1 cellular context compared by ENCODE assay signal in genomic region chr14:77605392-77605978, GRCh38.
TF ChIP-seq lines count a peak whose summit lies in the region.

No MANE protein-coding gene starts in this region.

TF ChIP-seq in GM12878, 131 proteins besides CTCF, POLR2A, EP300 and RAD21 (continued from another document):
- TF ChIP-seq MLLT1 (IDR thresholded peaks at IDR 0.05) (no peak), HDAC2 (IDR thresholded peaks at IDR 0.05) (no peak), SUPT20H (IDR thresholded peaks at IDR 0.05; ENCODE audit: borderline replicate concordance, control insufficient read depth, low read depth, low read length) (no peak), BCL3 (IDR thresholded peaks at IDR 0.05; ENCODE audit: borderline replicate concordance, insufficient read depth, low read depth, low read length, poor library complexity, severe bottlenecking) (no peak), BMI1 (IDR thresholded peaks at IDR 0.05; ENCODE audit: borderline replicate concordance) (no peak), CBX5 (IDR thresholded peaks at IDR 0.05; ENCODE audit: low read depth) (no peak), ZNF207 (IDR thresholded peaks at IDR 0.05; ENCODE audit: borderline replicate concordance) (no peak), CREB1 (IDR thresholded peaks at IDR 0.05; ENCODE audit: low read depth) (no peak), CEBPZ (IDR thresholded peaks at IDR 0.05; ENCODE audit: low read depth, low read length) (no peak)
- TF ChIP-seq, protein P1, sequence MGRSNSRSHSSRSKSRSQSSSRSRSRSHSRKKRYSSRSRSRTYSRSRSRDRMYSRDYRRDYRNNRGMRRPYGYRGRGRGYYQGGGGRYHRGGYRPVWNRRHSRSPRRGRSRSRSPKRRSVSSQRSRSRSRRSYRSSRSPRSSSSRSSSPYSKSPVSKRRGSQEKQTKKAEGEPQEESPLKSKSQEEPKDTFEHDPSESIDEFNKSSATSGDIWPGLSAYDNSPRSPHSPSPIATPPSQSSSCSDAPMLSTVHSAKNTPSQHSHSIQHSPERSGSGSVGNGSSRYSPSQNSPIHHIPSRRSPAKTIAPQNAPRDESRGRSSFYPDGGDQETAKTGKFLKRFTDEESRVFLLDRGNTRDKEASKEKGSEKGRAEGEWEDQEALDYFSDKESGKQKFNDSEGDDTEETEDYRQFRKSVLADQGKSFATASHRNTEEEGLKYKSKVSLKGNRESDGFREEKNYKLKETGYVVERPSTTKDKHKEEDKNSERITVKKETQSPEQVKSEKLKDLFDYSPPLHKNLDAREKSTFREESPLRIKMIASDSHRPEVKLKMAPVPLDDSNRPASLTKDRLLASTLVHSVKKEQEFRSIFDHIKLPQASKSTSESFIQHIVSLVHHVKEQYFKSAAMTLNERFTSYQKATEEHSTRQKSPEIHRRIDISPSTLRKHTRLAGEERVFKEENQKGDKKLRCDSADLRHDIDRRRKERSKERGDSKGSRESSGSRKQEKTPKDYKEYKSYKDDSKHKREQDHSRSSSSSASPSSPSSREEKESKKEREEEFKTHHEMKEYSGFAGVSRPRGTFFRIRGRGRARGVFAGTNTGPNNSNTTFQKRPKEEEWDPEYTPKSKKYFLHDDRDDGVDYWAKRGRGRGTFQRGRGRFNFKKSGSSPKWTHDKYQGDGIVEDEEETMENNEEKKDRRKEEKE (IDR thresholded peaks at IDR 0.05) = no peak
- TF ChIP-seq, protein P2, sequence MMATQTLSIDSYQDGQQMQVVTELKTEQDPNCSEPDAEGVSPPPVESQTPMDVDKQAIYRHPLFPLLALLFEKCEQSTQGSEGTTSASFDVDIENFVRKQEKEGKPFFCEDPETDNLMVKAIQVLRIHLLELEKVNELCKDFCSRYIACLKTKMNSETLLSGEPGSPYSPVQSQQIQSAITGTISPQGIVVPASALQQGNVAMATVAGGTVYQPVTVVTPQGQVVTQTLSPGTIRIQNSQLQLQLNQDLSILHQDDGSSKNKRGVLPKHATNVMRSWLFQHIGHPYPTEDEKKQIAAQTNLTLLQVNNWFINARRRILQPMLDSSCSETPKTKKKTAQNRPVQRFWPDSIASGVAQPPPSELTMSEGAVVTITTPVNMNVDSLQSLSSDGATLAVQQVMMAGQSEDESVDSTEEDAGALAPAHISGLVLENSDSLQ (IDR thresholded peaks at IDR 0.05) = no peak
- TF ChIP-seq, protein P3, sequence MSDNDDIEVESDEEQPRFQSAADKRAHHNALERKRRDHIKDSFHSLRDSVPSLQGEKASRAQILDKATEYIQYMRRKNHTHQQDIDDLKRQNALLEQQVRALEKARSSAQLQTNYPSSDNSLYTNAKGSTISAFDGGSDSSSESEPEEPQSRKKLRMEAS (IDR thresholded peaks at IDR 0.05; ENCODE audit: low read depth, low read length) = no peak
